In genomic region chr19:18393836-18394235, GRCh38 we compare ENCODE assay signal across 1 cellular context.
TF ChIP-seq lines count a peak whose summit lies in the region.

No MANE protein-coding gene starts in this region.

TF ChIP-seq in endothelial cell of umbilical vein, 7 proteins besides CTCF, POLR2A, EP300 and RAD21:
- TF ChIP-seq GATA2 (IDR thresholded peaks at IDR 0.05; ENCODE audit: insufficient read depth, insufficient read length, low read depth, low read length): no peak
